Comparison of ENCODE assay signal across 30 cellular contexts in the genomic region with DNA sequence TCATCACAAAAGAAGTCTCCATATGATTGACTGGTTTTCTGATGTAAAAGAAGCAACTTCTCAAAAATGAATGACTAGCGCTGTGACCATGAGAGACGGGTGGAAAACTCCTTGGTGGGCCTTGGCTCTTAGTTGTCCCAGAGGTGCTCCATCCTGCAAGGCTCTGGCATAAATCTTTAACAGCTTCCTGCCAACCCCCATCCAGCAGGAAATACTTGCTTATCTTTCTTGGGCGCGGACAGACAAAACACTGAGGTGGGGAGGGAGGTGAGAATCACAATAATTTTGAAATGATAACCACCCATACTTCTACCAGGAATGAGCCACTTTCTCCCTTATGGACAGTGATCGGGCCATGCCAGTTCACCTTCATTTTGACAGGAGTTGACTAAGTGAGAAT.
"Had no signal": no experiment of that assay in that cellular context is flagged by ENCODE, and none has a peak within 500 bp of the region (broad histone marks: within the 10 kb centered on the region; RNA-seq: fewer than 3 reads in every experiment).

No MANE protein-coding gene starts in this region.

- H3K4me1 Mint-ChIP-seq: naive thymus-derived CD8-positive, alpha-beta T cell; stimulated activated effector memory CD8-positive, alpha-beta T cell treated with anti-CD3 and anti-CD28 coated beads, Interleukin-12 subunit alpha, Interleukin-12 subunit beta, amount 100 ng/mL, for 72 hours had no signal

- H3K27me3 Mint-ChIP-seq: activated CD4-positive, alpha-beta T cell treated with anti-CD3 and anti-CD28 coated beads, Interleukin-2, amount 10 ng/mL, durations not matched to agents 7 days and 5 days; activated CD8-positive, alpha-beta T cell treated with anti-CD3 and anti-CD28 coated beads for 36 hours had no signal

- ATAC-seq: activated CD8-positive, alpha-beta T cell treated with anti-CD3 and anti-CD28 coated beads for 36 hours; activated naive CD4-positive, alpha-beta T cell treated with anti-CD3 and anti-CD28 coated beads, Interleukin-2, amount 50 U/mL, for 72 hours; activated T-cell treated with anti-CD3 and anti-CD28 coated beads, Interleukin-2, amount 50 U/mL, for 4 hours; left ventricle myocardium superior; naive thymus-derived CD8-positive, alpha-beta T cell; psoas muscle; stimulated activated effector memory CD8-positive, alpha-beta T cell treated with anti-CD3 and anti-CD28 coated beads, Interleukin-12 subunit alpha, Interleukin-12 subunit beta, amount 100 ng/mL, for 72 hours had no signal

- H3K27me3 ChIP-seq: breast epithelium, esophagus squamous epithelium, neural progenitor cell, sigmoid colon, stomach, suprapubic skin, tibial artery had no signal

- H3K9me3 ChIP-seq: psoas muscle had no signal

- H3K4me3 Mint-ChIP-seq: activated CD4-positive, alpha-beta T cell treated with anti-CD3 and anti-CD28 coated beads, Interleukin-2, amount 10 ng/mL, durations not matched to agents 7 days and 5 days; activated CD8-positive, alpha-beta T cell treated with anti-CD3 and anti-CD28 coated beads for 36 hours; activated T-cell treated with anti-CD3 and anti-CD28 coated beads, Interleukin-2, amount 50 U/mL, for 4 hours; naive thymus-derived CD8-positive, alpha-beta T cell; neural progenitor cell; stimulated activated effector memory CD8-positive, alpha-beta T cell treated with anti-CD3 and anti-CD28 coated beads, Interleukin-12 subunit alpha, Interleukin-12 subunit beta, amount 100 ng/mL, for 72 hours; T-helper 2 cell treated with Interferon-gamma antibody and Interleukin-4, amounts not matched to agents 5 μg/mL and 100 μg/mL, for 36 hours had no signal

- H3K4me3 ChIP-seq: breast epithelium, esophagus squamous epithelium, neural progenitor cell, psoas muscle, sigmoid colon, stomach, suprapubic skin, tibial artery had no signal

- DNase-seq: activated CD4-positive, alpha-beta T cell treated with anti-CD3 and anti-CD28 coated beads, Interleukin-2, amount 10 ng/mL, durations not matched to agents 7 days and 5 days; activated CD4-positive, CD25-positive, alpha-beta regulatory T cell treated with anti-CD3 and anti-CD28 coated beads, Interleukin-2, amount 50 U/mL, for 72 hours; activated CD8-positive, alpha-beta T cell treated with anti-CD3 and anti-CD28 coated beads for 36 hours; activated naive CD4-positive, alpha-beta T cell; activated T-cell treated with anti-CD3 and anti-CD28 coated beads, Interleukin-2, amount 50 U/mL, for 4 hours; central memory CD4-positive, alpha-beta T cell; dermis blood vessel endothelial cell; effector CD4-positive, alpha-beta T cell; esophagus squamous epithelium; kidney glomerular epithelial cell; left ventricle myocardium superior; midbrain; naive thymus-derived CD8-positive, alpha-beta T cell; occipital lobe; psoas muscle; sigmoid colon; small intestine; stimulated activated CD4-positive, alpha-beta T cell treated with anti-CD3 and anti-CD28 coated beads, Interleukin-4, amount 100 ng/mL, for 24 hours; stomach; T-helper 1 cell; tibial artery; WERI-Rb-1 had no signal

- H3K27ac Mint-ChIP-seq: activated CD4-positive, alpha-beta T cell treated with anti-CD3 and anti-CD28 coated beads, Interleukin-2, amount 10 ng/mL, durations not matched to agents 7 days and 5 days; activated CD8-positive, alpha-beta T cell treated with anti-CD3 and anti-CD28 coated beads for 36 hours; activated naive CD4-positive, alpha-beta T cell treated with anti-CD3 and anti-CD28 coated beads, Interleukin-2, amount 50 U/mL, for 72 hours; activated T-helper 2 cell treated with anti-CD3 and anti-CD28 coated beads, Interferon-gamma antibody, Interleukin-2, Interleukin-4, amounts not matched to agents 10 μg/mL and 5 μg/mL and 100 μg/mL, durations not matched to agents 14 hours and 24 hours and 36 hours; naive thymus-derived CD8-positive, alpha-beta T cell; neural progenitor cell; stimulated activated effector memory CD8-positive, alpha-beta T cell treated with anti-CD3 and anti-CD28 coated beads, Interleukin-12 subunit alpha, Interleukin-12 subunit beta, amount 100 ng/mL, for 72 hours; T-helper 2 cell treated with Interferon-gamma antibody and Interleukin-4, amounts not matched to agents 5 μg/mL and 100 μg/mL, for 36 hours had no signal

- H3K4me1 ChIP-seq: breast epithelium, neural progenitor cell, parathyroid adenoma, psoas muscle, sigmoid colon, suprapubic skin, tibial artery had no signal

- H3K36me3 ChIP-seq: breast epithelium, neural progenitor cell, WERI-Rb-1 had no signal

- H3K36me3 Mint-ChIP-seq: neural progenitor cell; stimulated activated effector memory CD8-positive, alpha-beta T cell treated with anti-CD3 and anti-CD28 coated beads, Interleukin-12 subunit alpha, Interleukin-12 subunit beta, amount 100 ng/mL, for 72 hours had no signal
